Comparison of ENCODE assay signal across 29 cellular contexts in genomic region chr10:62305813-62306212, GRCh38. TPM values are rescaled to one million over a fixed set of nuclear protein-coding genes. Genes with fewer than 3 reads are reported as not detected.
DNase-seq lines count a peak whose midpoint lies in the region; ATAC-seq, FAIRE-seq and TF ChIP-seq lines count a peak whose summit lies in the region.
"Had no signal": no experiment of that assay in that cellular context is flagged by ENCODE, and none has a peak within 500 bp of the region (broad histone marks: within the 10 kb centered on the region; RNA-seq: fewer than 3 reads in every experiment).

No MANE protein-coding gene starts in this region.

- peaks cover 31 to 37% (median 33%) of the 10 kb centered on the region in 3 donors for H3K4me1 Mint-ChIP-seq in T-cell
- H3K4me1 Mint-ChIP-seq in stimulated activated memory B cell treated with anti-CD40 and anti-IgM and Interleukin-4, amounts not matched to agents 10 μg/mL and 1 μg/mL and 100 μg/mL, for 72 hours: peaks cover 9% of the 10 kb centered on the region

- H3K9ac ChIP-seq in colonic mucosa (ENCODE audit: low read depth in 2 of 2, low read length in 2 of 2): no peak overlapping the region
- H3K9ac ChIP-seq: BLaER1 treated with 17β-estradiol and CSF1 and Interleukin-3, amounts not matched to agents 10 nM and 100 nM had no signal

- TF ChIP-seq POLR2A in H54 (IDR thresholded peaks at IDR 0.05; ENCODE audit: low read depth, low read length): no peak

- POLR2A ChIA-PET in T-cell (lab: Charles Lee): no interaction called here

- peak in 3 of 4 experiments; percentile 35 to 47 (median 43) for ATAC-seq in T-cell (replicated peaks in 1 of 4)
- peak; percentile 31 for ATAC-seq in stimulated activated memory B cell treated with anti-CD40 and anti-IgM and Interleukin-4, amounts not matched to agents 10 μg/mL and 1 μg/mL and 100 μg/mL, for 72 hours
- no peak for ATAC-seq in stimulated activated naive CD8-positive, alpha-beta T cell treated with anti-CD3 and anti-CD28 coated beads, Interleukin-15, Interleukin-2, amounts not matched to agents 100 U/mL and 50 U/mL, for 24 hours
- ATAC-seq in GM18502 (IDR thresholded peaks at IDR 0.05; ENCODE audit: poor library complexity, unreplicated experiment): no peak
- ATAC-seq: activated naive CD4-positive, alpha-beta T cell treated with anti-CD3 and anti-CD28 coated beads, Interleukin-2, amount 50 U/mL, for 72 hours; K562; left ventricle myocardium superior had no signal

- FAIRE-seq in H54 (lab: Jason Lieb, UNC) (peak; percentile 20), GM19239 (lab: Jason Lieb, UNC) (no peak)
- FAIRE-seq: H1, HTR-8/SVneo, K562 had no signal

- TF ChIP-seq CTCF in colonic mucosa (IDR thresholded peaks at IDR 0.05): no peak

- DNase-seq in H54 (ENCODE audit: insufficient read length, low spot score) (no peak), T-cell (no peak), iris pigment epithelial cell (ENCODE audit: low read depth) (peak; percentile 37), GM19239 (ENCODE audit: insufficient read length, low spot score) (no peak), colonic mucosa (no peak)
- no peak for DNase-seq in stimulated activated naive CD8-positive, alpha-beta T cell treated with anti-CD3 and anti-CD28 coated beads, Interleukin-15, Interleukin-2, amounts not matched to agents 100 U/mL and 50 U/mL, for 24 hours
- DNase-seq: activated CD4-positive, alpha-beta T cell treated with anti-CD3 and anti-CD28 coated beads for 4 hours; Calu3; cortex of kidney; DND-41; effector memory CD4-positive, alpha-beta T cell; left ventricle myocardium superior; natural killer cell; NCI-H2081; NCI-H524 treated with DMSO at 0.1 percent for 48 hours; NK-92 treated with Interleukin-12 subunit alpha and Interleukin-12 subunit beta, amount 100 ng/mL, for 24 hours; occipital lobe; SHP77 treated with DMSO at 0.1 percent for 48 hours; stimulated activated naive CD4-positive, alpha-beta T cell treated with Interleukin-2 at 50 U/mL for 16 hours; testis had no signal

- peak overlapping the region in 1 of 2 donors; percentile 16 for H3K27ac Mint-ChIP-seq in T-cell
- H3K27ac Mint-ChIP-seq in stimulated activated memory B cell treated with anti-CD40 and anti-IgM and Interleukin-4, amounts not matched to agents 10 μg/mL and 1 μg/mL and 100 μg/mL, for 72 hours: no peak overlapping the region
- H3K27ac Mint-ChIP-seq: activated naive CD4-positive, alpha-beta T cell treated with anti-CD3 and anti-CD28 coated beads, Interleukin-2, amount 50 U/mL, for 72 hours; natural killer cell had no signal

- H3K36me3 ChIP-seq in colonic mucosa: no peaks in the 10 kb centered on the region
- H3K36me3 ChIP-seq: BLaER1 treated with 17β-estradiol and CSF1 and Interleukin-3, amounts not matched to agents 10 nM and 100 nM; cardiac muscle cell had no signal

- no peaks in the 10 kb centered on the region for H3K36me3 Mint-ChIP-seq in T-cell
- no peaks in the 10 kb centered on the region for H3K36me3 Mint-ChIP-seq in stimulated activated memory B cell treated with anti-CD40 and anti-IgM and Interleukin-4, amounts not matched to agents 10 μg/mL and 1 μg/mL and 100 μg/mL, for 72 hours
- H3K36me3 Mint-ChIP-seq: activated naive CD4-positive, alpha-beta T cell treated with anti-CD3 and anti-CD28 coated beads, Interleukin-2, amount 50 U/mL, for 72 hours; natural killer cell had no signal

- no peak overlapping the region for H3K4me3 Mint-ChIP-seq in T-cell
- H3K4me3 Mint-ChIP-seq in stimulated activated memory B cell treated with anti-CD40 and anti-IgM and Interleukin-4, amounts not matched to agents 10 μg/mL and 1 μg/mL and 100 μg/mL, for 72 hours: no peak overlapping the region
- H3K4me3 Mint-ChIP-seq: natural killer cell had no signal

- no peaks in the 10 kb centered on the region for H3K4me1 ChIP-seq in colonic mucosa
- H3K4me1 ChIP-seq: testis had no signal

- no peak overlapping the region for H3K27ac ChIP-seq in colonic mucosa
- H3K27ac ChIP-seq: BLaER1 treated with 17β-estradiol and CSF1 and Interleukin-3, amounts not matched to agents 10 nM and 100 nM; cardiac muscle cell; epithelial cell of prostate; testis had no signal

- CTCF ChIA-PET in T-cell (lab: Charles Lee): no interaction called here

- peaks cover 6 to 7% of the 10 kb centered on the region in 2 donors for H3K27me3 Mint-ChIP-seq in T-cell
- H3K27me3 Mint-ChIP-seq in stimulated activated memory B cell treated with anti-CD40 and anti-IgM and Interleukin-4, amounts not matched to agents 10 μg/mL and 1 μg/mL and 100 μg/mL, for 72 hours: peaks cover 6% of the 10 kb centered on the region

- no peaks in the 10 kb centered on the region for H3K27me3 ChIP-seq in colonic mucosa
- H3K27me3 ChIP-seq: BLaER1 treated with 17β-estradiol and CSF1 and Interleukin-3, amounts not matched to agents 10 nM and 100 nM; cardiac muscle cell; testis had no signal

- no peak overlapping the region for H3K4me3 ChIP-seq in colonic mucosa
- H3K4me3 ChIP-seq: BLaER1 treated with 17β-estradiol and CSF1 and Interleukin-3, amounts not matched to agents 10 nM and 100 nM; cardiac muscle cell; K562; testis had no signal

- intact Hi-C loops in colonic mucosa (cut with DNase I): no loop called here

- no peaks in the 10 kb centered on the region for H3K9me3 ChIP-seq in colonic mucosa
- H3K9me3 ChIP-seq: testis had no signal

- H3K9me3 Mint-ChIP-seq in T-cell: no peaks in the 10 kb centered on the region
- H3K9me3 Mint-ChIP-seq in stimulated activated memory B cell treated with anti-CD40 and anti-IgM and Interleukin-4, amounts not matched to agents 10 μg/mL and 1 μg/mL and 100 μg/mL, for 72 hours: peaks cover 5% of the 10 kb centered on the region
- H3K9me3 Mint-ChIP-seq: activated naive CD4-positive, alpha-beta T cell treated with anti-CD3 and anti-CD28 coated beads, Interleukin-2, amount 50 U/mL, for 72 hours; natural killer cell had no signal

RNA-seq across cellular contexts. Expression of gene RTKN2, which starts 37.2 kb away (rescaled TPM):
- total RNA-seq in T-cell (10 to 100 TPM in 4 of 5 donors, 1 to 10 TPM in 1; 9.0 to 15.5 (median 12.4) TPM), colonic mucosa (1 to 10 TPM; 3.2 to 7.4 TPM)
- total RNA-seq: left ventricle myocardium superior had no signal

Comparison
In these comparisons a context has a peak if more than half of its experiments do, and no peak if none do; other contexts are left out.
1. ATAC-seq: peak in T-cell (3 of 4) and stimulated activated memory B cell treated with anti-CD40 and anti-IgM and Interleukin-4, amounts not matched to agents 10 μg/mL and 1 μg/mL and 100 μg/mL, for 72 hours (single experiment); none in stimulated activated naive CD8-positive, alpha-beta T cell treated with anti-CD3 and anti-CD28 coated beads, Interleukin-15, Interleukin-2, amounts not matched to agents 100 U/mL and 50 U/mL, for 24 hours (single experiment) and GM18502 (single experiment).